24 cellular contexts compared by ENCODE assay signal in genomic region chr16:3389663-3390338, GRCh38. TPM values are rescaled to one million over a fixed set of nuclear protein-coding genes. Genes with fewer than 3 reads are reported as not detected.
"Had no signal": no experiment of that assay in that cellular context is flagged by ENCODE, and none has a peak within 500 bp of the region (broad histone marks: within the 10 kb centered on the region; RNA-seq: fewer than 3 reads in every experiment).

No MANE protein-coding gene starts in this region.

- H3K27ac ChIP-seq: spleen, upper lobe of left lung had no signal

- ATAC-seq: activated naive CD8-positive, alpha-beta T cell treated with anti-CD3 and anti-CD28 coated beads, Interleukin-2, amount 50 U/mL, for 24 hours; activated T-cell treated with anti-CD3 and anti-CD28 coated beads, Interleukin-2, amount 50 U/mL, for 72 hours; esophagus mucosa; left lobe of liver had no signal

- H3K27me3 ChIP-seq: spleen, upper lobe of left lung had no signal

- H3K4me3 Mint-ChIP-seq: activated naive CD4-positive, alpha-beta T cell treated with anti-CD3 and anti-CD28 coated beads, Interleukin-2, amount 10 ng/mL, durations not matched to agents 7 days and 5 days; activated naive CD8-positive, alpha-beta T cell treated with anti-CD3 and anti-CD28 coated beads, Interleukin-2, amount 50 U/mL, for 24 hours; activated T-cell treated with anti-CD3 and anti-CD28 coated beads, Interleukin-2, amount 50 U/mL, for 72 hours; T-helper 2 cell treated with Interferon-gamma antibody and Interleukin-4, amounts not matched to agents 5 μg/mL and 100 μg/mL, for 36 hours had no signal

- H3K4me3 ChIP-seq: lung, upper lobe of left lung had no signal

- H3K4me1 ChIP-seq: spleen, upper lobe of left lung had no signal

- DNase-seq: activated CD4-positive, alpha-beta T cell treated with anti-CD3 and anti-CD28 coated beads for 4 hours; activated CD4-positive, alpha-beta T cell treated with anti-CD3 and anti-CD28 coated beads, Interleukin-2, amount 50 U/mL, for 48 hours; activated CD4-positive, CD25-positive, alpha-beta regulatory T cell; activated effector memory CD4-positive, alpha-beta T cell treated with Interleukin-2 at 50 U/mL for 16 hours; activated naive CD4-positive, alpha-beta T cell treated with anti-CD3 and anti-CD28 coated beads, Interleukin-2, amount 10 ng/mL, durations not matched to agents 7 days and 5 days; activated naive CD8-positive, alpha-beta T cell treated with anti-CD3 and anti-CD28 coated beads, Interleukin-2, amount 50 U/mL, for 24 hours; activated T-cell treated with anti-CD3 and anti-CD28 coated beads, Interleukin-2, amount 50 U/mL, for 72 hours; effector CD4-positive, alpha-beta T cell; foreskin melanocyte; kidney; naive B cell; retina; spleen; stimulated activated CD4-positive, alpha-beta T cell treated with anti-CD3 and anti-CD28 coated beads, Interleukin-4, amount 100 ng/mL, for 1 hour; stimulated activated naive CD4-positive, alpha-beta T cell treated with Interleukin-2 at 50 U/mL for 16 hours; upper lobe of left lung had no signal

- H3K27me3 Mint-ChIP-seq: activated naive CD4-positive, alpha-beta T cell treated with anti-CD3 and anti-CD28 coated beads, Interleukin-2, amount 10 ng/mL, durations not matched to agents 7 days and 5 days; activated naive CD8-positive, alpha-beta T cell treated with anti-CD3 and anti-CD28 coated beads, Interleukin-2, amount 50 U/mL, for 24 hours; naive B cell; progenitor cell of endocrine pancreas had no signal

- H3K27ac Mint-ChIP-seq: activated naive CD4-positive, alpha-beta T cell treated with anti-CD3 and anti-CD28 coated beads, Interleukin-2, amount 10 ng/mL, durations not matched to agents 7 days and 5 days; activated naive CD8-positive, alpha-beta T cell treated with anti-CD3 and anti-CD28 coated beads, Interleukin-2, amount 50 U/mL, for 24 hours; activated T-cell treated with anti-CD3 and anti-CD28 coated beads, Interleukin-2, amount 50 U/mL, for 72 hours; progenitor cell of endocrine pancreas; T-helper 2 cell treated with Interferon-gamma antibody and Interleukin-4, amounts not matched to agents 5 μg/mL and 100 μg/mL, for 36 hours had no signal

RNA-seq across cellular contexts. Expression of gene OR2C1, which starts 34.1 kb away (rescaled TPM):
- total RNA-seq: activated T-cell treated with anti-CD3 and anti-CD28 coated beads, Interleukin-2, amount 50 U/mL, for 72 hours; endothelial cell of umbilical vein; esophagus mucosa; kidney; left lobe of liver; mesenteric fat pad; osteoblast had no signal
